In genomic region chr5:173395933-173396308, GRCh38 we compare ENCODE assay signal across 2 cellular contexts.
TF ChIP-seq lines count a peak whose summit lies in the region.

No MANE protein-coding gene starts in this region.

TF ChIP-seq in IMR-90, 13 proteins besides CTCF, POLR2A, EP300 and RAD21 (continued from another document):
- TF ChIP-seq MAFK (IDR thresholded peaks at IDR 0.05; ENCODE audit: low read depth, low read length) = no peak
- no peak for TF ChIP-seq ELK1 (IDR thresholded peaks at IDR 0.05; ENCODE audit: borderline replicate concordance, low read depth, low read length)
- no peak for TF ChIP-seq MAZ (IDR thresholded peaks at IDR 0.05; ENCODE audit: borderline replicate concordance, low read depth, low read length)
- no peak for TF ChIP-seq USF2 (IDR thresholded peaks at IDR 0.05; ENCODE audit: low read depth, low read length)
- no peak for TF ChIP-seq NFE2L2 (IDR thresholded peaks at IDR 0.05; ENCODE audit: low read depth, low read length)
- no peak for TF ChIP-seq RFX5 (IDR thresholded peaks at IDR 0.05; ENCODE audit: low read depth, low read length)
- TF ChIP-seq RCOR1 (IDR thresholded peaks at IDR 0.05; ENCODE audit: insufficient replicate concordance, low read length) = no peak
- no peak for TF ChIP-seq MXI1 (IDR thresholded peaks at IDR 0.05; ENCODE audit: borderline replicate concordance, low read depth, low read length)

TF ChIP-seq in SK-N-SH, 30 proteins besides CTCF, POLR2A, EP300 and RAD21 (continued from another document):
- TF ChIP-seq MAX (IDR thresholded peaks at IDR 0.05; ENCODE audit: low read depth) = no peak
- TF ChIP-seq MXI1 (IDR thresholded peaks at IDR 0.05; ENCODE audit: low read depth, low read length) = no peak
- TF ChIP-seq JUND (IDR thresholded peaks at IDR 0.05) = no peak
- TF ChIP-seq PBX3 (IDR thresholded peaks at IDR 0.05) = no peak
- TF ChIP-seq MEF2A (IDR thresholded peaks at IDR 0.05; ENCODE audit: borderline replicate concordance, low read depth) = no peak
- no peak for TF ChIP-seq FOXJ3 (CRISPR knock-in tag; IDR thresholded peaks at IDR 0.05)
